In genomic region chr2:238728322-238729260, GRCh38 we compare ENCODE assay signal across 1 cellular context.
TF ChIP-seq lines count a peak whose summit lies in the region.

No MANE protein-coding gene starts in this region.

TF ChIP-seq in SK-N-SH, 30 proteins besides CTCF, POLR2A, EP300 and RAD21 (continued from another document):
- no peak for TF ChIP-seq SIN3A (IDR thresholded peaks at IDR 0.05; ENCODE audit: borderline replicate concordance, low read depth, low read length)
- peak; percentile 85 for TF ChIP-seq FOSL2 (IDR thresholded peaks at IDR 0.05; ENCODE audit: borderline replicate concordance, low read depth)
- TF ChIP-seq YY1 (IDR thresholded peaks at IDR 0.05; ENCODE audit: low read depth), result no peak
- 0 out of 2 replicates have a peak, but pooled peaks have one; percentile 30 for TF ChIP-seq GABPA (IDR thresholded peaks at IDR 0.05; ENCODE audit: low read depth)
- TF ChIP-seq IRF3 (IDR thresholded peaks at IDR 0.05; ENCODE audit: low read depth, low read length), result no peak
- no peak for TF ChIP-seq REST (IDR thresholded peaks at IDR 0.05; ENCODE audit: low read depth, low read length)
- TF ChIP-seq JUND (IDR thresholded peaks at IDR 0.05), result peak; percentile 87
